ENCODE assay signal across 8 cellular contexts in genomic region chr13:30463820-30464495, GRCh38. TPM values are rescaled to one million over a fixed set of nuclear protein-coding genes. Genes with fewer than 3 reads are reported as not detected.
DNase-seq lines count a peak whose midpoint lies in the region; ATAC-seq and TF ChIP-seq lines count a peak whose summit lies in the region.

No MANE protein-coding gene starts in this region.

- H3K4me3 Mint-ChIP-seq in activated naive CD8-positive, alpha-beta T cell treated with anti-CD3 and anti-CD28 coated beads, Interleukin-2, amount 10 ng/mL, durations not matched to agents 7 days and 5 days, result peak overlapping the region; percentile 91

- peaks cover 20% of the 10 kb centered on the region for H3K36me3 Mint-ChIP-seq in activated naive CD8-positive, alpha-beta T cell treated with anti-CD3 and anti-CD28 coated beads, Interleukin-2, amount 10 ng/mL, durations not matched to agents 7 days and 5 days

- H3K9me3 ChIP-seq in AG04450 (ENCODE audit: control insufficient read depth, insufficient read depth, low read length) (no peaks in the 10 kb centered on the region), SK-N-MC (ENCODE audit: low read depth, low read length) (no peaks in the 10 kb centered on the region), left ventricle myocardium inferior (replicated peaks) (no peaks in the 10 kb centered on the region), psoas muscle (no peaks in the 10 kb centered on the region), upper lobe of right lung (no peaks in the 10 kb centered on the region)

- H3K4me3 ChIP-seq in AG04450 (ENCODE audit: low read depth, low read length), result peak overlapping the region; percentile 76
- peak overlapping the region; percentile 97 for H3K4me3 ChIP-seq in SK-N-MC
- peak overlapping the region; percentile 94 for H3K4me3 ChIP-seq in left ventricle myocardium inferior
- peak overlapping the region; percentile 85 for H3K4me3 ChIP-seq in psoas muscle
- H3K4me3 ChIP-seq in upper lobe of right lung, result peak overlapping the region; percentile 68

- no peaks in the 10 kb centered on the region for H3K27me3 Mint-ChIP-seq in activated naive CD8-positive, alpha-beta T cell treated with anti-CD3 and anti-CD28 coated beads, Interleukin-2, amount 10 ng/mL, durations not matched to agents 7 days and 5 days

- DNase-seq in AG04450 (ENCODE audit: low read depth, low spot score) (no peak), SK-N-MC (ENCODE audit: low read depth, low spot score) (no peak), left ventricle myocardium inferior (peak; percentile 56), psoas muscle (peak in 1 of 2 donors; percentile 79), upper lobe of right lung (peak; percentile 85)
- peak; percentile 84 for DNase-seq in activated naive CD8-positive, alpha-beta T cell treated with anti-CD3 and anti-CD28 coated beads, Interleukin-2, amount 10 ng/mL, durations not matched to agents 7 days and 5 days

- peak overlapping the region; percentile 96 for H3K27ac Mint-ChIP-seq in activated naive CD8-positive, alpha-beta T cell treated with anti-CD3 and anti-CD28 coated beads, Interleukin-2, amount 10 ng/mL, durations not matched to agents 7 days and 5 days

- H3K9me3 Mint-ChIP-seq in activated naive CD8-positive, alpha-beta T cell treated with anti-CD3 and anti-CD28 coated beads, Interleukin-2, amount 10 ng/mL, durations not matched to agents 7 days and 5 days, result no peaks in the 10 kb centered on the region

- WGBS in psoas muscle, 3 donors, result 0 to 1% (median 0%) methylated on average over 28 to 30 of the region's 30 CpGs

- peaks cover 42% of the 10 kb centered on the region for H3K36me3 ChIP-seq in SK-N-MC (ENCODE audit: insufficient read depth, low read length)
- peaks cover 28% of the 10 kb centered on the region for H3K36me3 ChIP-seq in left ventricle myocardium inferior
- peaks cover 0 to 38% of the 10 kb centered on the region in 2 donors for H3K36me3 ChIP-seq in psoas muscle (ENCODE audit: insufficient read depth in 1 of 2, low read depth in 1 of 2)
- peaks cover 28% of the 10 kb centered on the region for H3K36me3 ChIP-seq in upper lobe of right lung

- H3K4me1 Mint-ChIP-seq in activated naive CD8-positive, alpha-beta T cell treated with anti-CD3 and anti-CD28 coated beads, Interleukin-2, amount 10 ng/mL, durations not matched to agents 7 days and 5 days, result peaks cover 30% of the 10 kb centered on the region

- TF ChIP-seq CTCF in AG04450 (IDR thresholded peaks at IDR 0.05; ENCODE audit: low read depth, low read length) (no peak), left ventricle myocardium inferior (IDR thresholded peaks at IDR 0.05; ENCODE audit: borderline replicate concordance) (no peak), psoas muscle (IDR thresholded peaks at IDR 0.05) (no peak), upper lobe of right lung (IDR thresholded peaks at IDR 0.05) (no peak)

- H3K27ac ChIP-seq in AG04450 (ENCODE audit: low read depth, low read length), result peak overlapping the region; percentile 87
- H3K27ac ChIP-seq in SK-N-MC, result peak overlapping the region; percentile 94
- H3K27ac ChIP-seq in left ventricle myocardium inferior (replicated peaks), result peak overlapping the region; percentile 100
- H3K27ac ChIP-seq in psoas muscle, result peak overlapping the region; percentile 98
- H3K27ac ChIP-seq in upper lobe of right lung, result peak overlapping the region; percentile 98

- peak overlapping the region; percentile 92 for H3K9ac ChIP-seq in SK-N-MC (ENCODE audit: insufficient read length)

- intact Hi-C loops in left ventricle myocardium inferior (cut with micrococcal nuclease) (loop anchor here (10.0 kb wide), 2 partner anchors 49 to 329 kb away; no protein-coding TSS in a partner anchor), psoas muscle (cut with DNase I) (loop anchor here (5.0 to 10.0 kb wide), 5 partner anchors 42 to 332 kb away; partner anchors contain the start of genes UBE2L5 (in 1 of the 2) and USPL1 (in 1 of the 2)), upper lobe of right lung (cut with DNase I) (no loop called here)

- POLR2A ChIA-PET in AG04450 (lab: Yijun Ruan, JAX), result no interaction called here
- POLR2A ChIA-PET in activated naive CD8-positive, alpha-beta T cell treated with anti-CD3 and anti-CD28 coated beads, Interleukin-2, amount 10 ng/mL, durations not matched to agents 7 days and 5 days (lab: Charles Lee), result interaction anchor here (0.8 to 3.3 kb wide), 9 partner anchors 20 to 344 kb away, joined by 3 to 26 read pairs (median 4); partner anchors contain the start of gene USPL1

- H3K4me1 ChIP-seq in left ventricle myocardium inferior (peaks cover 40% of the 10 kb centered on the region), psoas muscle (peaks cover 27% of the 10 kb centered on the region), upper lobe of right lung (peaks cover 31% of the 10 kb centered on the region)

- peak; percentile 28 for ATAC-seq in GM18858 (IDR thresholded peaks at IDR 0.05; ENCODE audit: unreplicated experiment)
- peak; percentile 34 for ATAC-seq in HG03159 (IDR thresholded peaks at IDR 0.05; ENCODE audit: unreplicated experiment)
- peak; percentile 24 for ATAC-seq in activated naive CD8-positive, alpha-beta T cell treated with anti-CD3 and anti-CD28 coated beads, Interleukin-2, amount 10 ng/mL, durations not matched to agents 7 days and 5 days (ENCODE audit: low read depth)
- peak; percentile 22 to 53 (median 32) for ATAC-seq in psoas muscle
- peak; percentile 32 for ATAC-seq in upper lobe of right lung

- H3K27me3 ChIP-seq in AG04450 (ENCODE audit: control insufficient read depth, insufficient read depth, low read length) (no peaks in the 10 kb centered on the region), left ventricle myocardium inferior (ENCODE audit: low read depth) (no peaks in the 10 kb centered on the region), psoas muscle (ENCODE audit: insufficient read depth in 3 of 3, low read length in 2 of 3) (no peaks in the 10 kb centered on the region), upper lobe of right lung (no peaks in the 10 kb centered on the region)

- CTCF ChIA-PET in AG04450 (lab: Charles Lee), result no interaction called here

RNA-seq across cellular contexts. Expression of gene HMGB1, which starts 1.8 kb away (rescaled TPM):
- 186 and 223 TPM in 2 replicates for polyA plus RNA-seq in AG04450 (2011; rRNA removed)
- 32.6 and 53.5 TPM in 2 replicates for polyA minus RNA-seq in AG04450 (2011; rRNA and poly(A)+ RNA removed)
- 100 to 1,000 TPM; 483 to 504 TPM for total RNA-seq in activated naive CD8-positive, alpha-beta T cell treated with anti-CD3 and anti-CD28 coated beads, Interleukin-2, amount 10 ng/mL, durations not matched to agents 7 days and 5 days
- total RNA-seq in left ventricle myocardium inferior, result 161 TPM
- total RNA-seq in psoas muscle, result 100 to 1,000 TPM; 126 to 216 (median 187) TPM
- polyA plus RNA-seq in psoas muscle, result 100 to 1,000 TPM; 173 to 332 (median 295) TPM
- total RNA-seq in upper lobe of right lung, result 224 TPM

RNA-seq across cellular contexts. Expression of gene UBE2L5, which starts 41.7 kb away (rescaled TPM):
- polyA plus RNA-seq in AG04450 (2011; rRNA removed) (0.56 and 0.81 TPM in 2 replicates), psoas muscle (not detected)
- polyA minus RNA-seq in AG04450 (2011; rRNA and poly(A)+ RNA removed), result not detected in 2 replicates
- not detected for total RNA-seq in activated naive CD8-positive, alpha-beta T cell treated with anti-CD3 and anti-CD28 coated beads, Interleukin-2, amount 10 ng/mL, durations not matched to agents 7 days and 5 days
- total RNA-seq in left ventricle myocardium inferior (not detected), psoas muscle (not detected), upper lobe of right lung (not detected)

Comparison
In these comparisons a context has a peak if more than half of its experiments do, and no peak if none do; other contexts are left out.
1. DNase-seq: peak in activated naive CD8-positive, alpha-beta T cell treated with anti-CD3 and anti-CD28 coated beads, Interleukin-2, amount 10 ng/mL, durations not matched to agents 7 days and 5 days (single experiment), left ventricle myocardium inferior (single experiment) and upper lobe of right lung (single experiment); none in AG04450 (single experiment) and SK-N-MC (single experiment).
2. Peak in every context shown above with its lines, with median percentiles within 50 percentile points of each other: H3K27ac ChIP-seq, H3K4me3 ChIP-seq and ATAC-seq.